ENCODE assay signal across 19 cellular contexts in genomic region chr3:11563159-11563558, GRCh38.
DNase-seq lines count a peak whose midpoint lies in the region; ATAC-seq and TF ChIP-seq lines count a peak whose summit lies in the region.
"Had no signal": no experiment of that assay in that cellular context is flagged by ENCODE, and none has a peak within 500 bp of the region (broad histone marks: within the 10 kb centered on the region; RNA-seq: fewer than 3 reads in every experiment).

No MANE protein-coding gene starts in this region.

- H3K27ac ChIP-seq in right atrium auricular region (peak overlapping the region; percentile 57 to 62), angular gyrus (ENCODE audit: low read depth, low read length) (peak overlapping the region; percentile 51), sigmoid colon (peak overlapping the region in 1 of 4 donors; percentile 78)
- H3K27ac ChIP-seq: PC-9 had no signal

- H3K36me3 ChIP-seq in right atrium auricular region: peaks cover 43% of the 10 kb centered on the region
- peaks cover 0 to 51% (median 24%) of the 10 kb centered on the region in 4 donors for H3K36me3 ChIP-seq in sigmoid colon

- in situ Hi-C loops in ACHN (cut with HindIII; ENCODE audit: low pct_ligation_motif_present, low pct_unique_long_range_greater_than_20kb, low sequenced_read_pairs): no loop called here

- H3K27ac Mint-ChIP-seq in mesothelial cell of epicardium: peak overlapping the region; percentile 69

- DNase-seq in right atrium auricular region (ENCODE audit: low spot score) (no peak), left cardiac atrium (no peak), mesothelial cell of epicardium (ENCODE audit: low spot score in 2 of 2, unreplicated experiment in 2 of 2) (no peak), foreskin melanocyte (no peak), SHP77 (lab: John Stamatoyannopoulos, UW) (no peak), sigmoid colon (no peak), ACHN (no peak)
- DNase-seq: activated CD4-positive, alpha-beta T cell treated with anti-CD3 and anti-CD28 coated beads, Interleukin-2, amount 50 U/mL, for 48 hours; CD4-positive, alpha-beta memory T cell; DMS79; effector memory CD4-positive, alpha-beta T cell; NCI-H187; NCI-H2227 treated with DMSO at 0.1 percent for 48 hours; PC-9; stimulated activated CD8-positive, alpha-beta memory T cell treated with anti-CD3 and anti-CD28 coated beads, Interleukin-4, amount 100 ng/mL, for 48 hours; T-helper 2 cell had no signal

- no peak for TF ChIP-seq EP300 in sigmoid colon (IDR thresholded peaks at IDR 0.05)

- no peaks in the 10 kb centered on the region for H3K27me3 Mint-ChIP-seq in mesothelial cell of epicardium (ENCODE audit: low read depth)
- H3K27me3 Mint-ChIP-seq: CD4-positive, alpha-beta memory T cell; IgD-negative memory B cell had no signal

- no peak overlapping the region for H3K4me3 ChIP-seq in right atrium auricular region
- H3K4me3 ChIP-seq in sigmoid colon: no peak overlapping the region
- H3K4me3 ChIP-seq: PC-9 had no signal

- H3K9me3 Mint-ChIP-seq in mesothelial cell of epicardium: no peaks in the 10 kb centered on the region
- H3K9me3 Mint-ChIP-seq: CD4-positive, alpha-beta memory T cell; IgD-negative memory B cell; WTC11 had no signal

- ATAC-seq in left cardiac atrium: no peak
- ATAC-seq: WTC11 had no signal

- peaks cover 28% of the 10 kb centered on the region for H3K4me1 Mint-ChIP-seq in mesothelial cell of epicardium

- H3K4me1 ChIP-seq in right atrium auricular region (peaks cover 0 to 79% of the 10 kb centered on the region in 2 donors), sigmoid colon (peaks cover 2 to 63% (median 50%) of the 10 kb centered on the region in 4 donors)

- no peaks in the 10 kb centered on the region for H3K9me3 ChIP-seq in right atrium auricular region
- no peaks in the 10 kb centered on the region for H3K9me3 ChIP-seq in sigmoid colon

- no peak overlapping the region for H3K4me3 Mint-ChIP-seq in mesothelial cell of epicardium
- H3K4me3 Mint-ChIP-seq: CD4-positive, alpha-beta memory T cell; IgD-negative memory B cell; WTC11 had no signal

- no peak for TF ChIP-seq CTCF in right atrium auricular region (IDR thresholded peaks at IDR 0.05)
- TF ChIP-seq CTCF in mesothelial cell of epicardium (IDR thresholded peaks at IDR 0.05; ENCODE audit: unreplicated experiment): no peak
- no peak for TF ChIP-seq CTCF in sigmoid colon (IDR thresholded peaks at IDR 0.05)

- 92 to 93% methylated on average over 10 of the region's 10 CpGs for WGBS in sigmoid colon, 2 donors

- peaks cover 11% of the 10 kb centered on the region for H3K36me3 Mint-ChIP-seq in mesothelial cell of epicardium

- intact Hi-C loops in left cardiac atrium (cut with DNase I) (loop anchor here in 1 of 2 donors (5.0 to 10.0 kb wide), 2 partner anchors 51 to 82 kb away; partner anchors contain the start of gene VGLL4), sigmoid colon (cut with DNase I) (no loop called here)

- no peak for TF ChIP-seq POLR2A in sigmoid colon (IDR thresholded peaks at IDR 0.05)

- H3K27me3 ChIP-seq in right atrium auricular region (no peaks in the 10 kb centered on the region), sigmoid colon (no peaks in the 10 kb centered on the region)
